Comparison of ENCODE assay signal across 19 cellular contexts in the genomic region with DNA sequence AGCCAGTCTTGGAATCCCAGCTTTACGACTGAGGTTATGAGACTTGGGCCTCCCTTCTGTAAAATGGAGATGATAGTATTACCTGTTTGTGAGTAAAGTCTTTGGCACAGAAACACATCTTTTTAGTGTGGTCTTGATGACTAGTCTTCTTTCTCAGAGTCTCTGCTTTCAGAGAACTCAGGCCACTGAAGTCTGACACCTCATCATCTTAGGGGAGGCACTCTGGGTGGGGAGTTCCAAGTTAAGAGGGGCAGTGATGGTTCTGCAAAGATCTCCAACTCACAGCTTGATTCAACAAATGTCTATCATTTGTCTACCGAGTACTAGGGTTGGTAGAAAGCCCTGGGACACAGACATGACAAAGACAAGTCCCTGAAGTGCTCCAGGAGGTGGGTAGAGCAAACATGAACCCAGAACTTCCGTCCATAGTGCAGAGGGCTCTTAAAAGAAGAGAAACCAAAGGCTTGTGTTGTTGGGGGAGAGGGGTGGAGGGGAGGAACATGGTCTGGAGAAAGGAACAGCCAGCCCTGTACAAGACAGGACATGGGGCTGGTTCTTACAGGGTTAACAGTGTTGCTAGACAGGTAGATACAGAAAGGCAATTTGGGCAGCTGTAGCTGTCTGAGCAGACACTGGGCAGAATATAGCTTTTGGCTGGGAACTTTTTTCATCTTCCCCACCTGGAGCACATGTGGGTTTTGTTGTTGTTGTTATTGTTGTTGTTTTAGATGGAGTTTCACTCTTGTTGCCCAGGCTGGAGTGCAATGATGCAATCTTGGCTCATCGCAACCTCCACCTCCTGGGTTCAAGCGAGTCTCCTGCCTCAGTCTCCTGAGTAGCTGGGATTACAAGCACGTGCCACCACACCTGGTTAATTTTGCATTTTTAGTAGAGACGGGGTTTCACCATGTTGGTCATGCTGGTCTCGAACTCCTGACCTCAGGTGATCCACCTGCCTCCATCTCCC. TPM values are rescaled to one million over a fixed set of nuclear protein-coding genes. Genes with fewer than 3 reads are reported as not detected.
DNase-seq lines count a peak whose midpoint lies in the region; ATAC-seq and TF ChIP-seq lines count a peak whose summit lies in the region.
"Had no signal": no experiment of that assay in that cellular context is flagged by ENCODE, and none has a peak within 500 bp of the region (broad histone marks: within the 10 kb centered on the region; RNA-seq: fewer than 3 reads in every experiment).

No MANE protein-coding gene starts in this region.

- no peak overlapping the region for H3K9ac ChIP-seq in liver (ENCODE audit: low read depth in 1 of 2, low read length in 2 of 2)
- H3K9ac ChIP-seq: BLaER1 had no signal

- peak; percentile 23 for TF ChIP-seq CTCF in RWPE2 (IDR thresholded peaks at IDR 0.05; ENCODE audit: poor library complexity, severe bottlenecking)
- TF ChIP-seq CTCF in liver (IDR thresholded peaks at IDR 0.05; ENCODE audit: low read depth, low read length, missing input control), result no peak

- peak; percentile 4 for ATAC-seq in GM19468 (IDR thresholded peaks at IDR 0.05; ENCODE audit: extremely low read depth, unreplicated experiment)
- ATAC-seq in RWPE2 (ENCODE audit: low read depth), result no peak
- ATAC-seq in GM18505 (IDR thresholded peaks at IDR 0.05; ENCODE audit: unreplicated experiment), result no peak
- ATAC-seq in natural killer cell treated with Interleukin-12 subunit alpha and Interleukin-12 subunit beta and Interleukin-15 and Interleukin-18, amount 100 ng/mL, for 72 hours, result no peak
- ATAC-seq: left ventricle myocardium superior; naive thymus-derived CD8-positive, alpha-beta T cell had no signal

- H3K4me3 Mint-ChIP-seq in activated T-cell treated with anti-CD3 and anti-CD28 coated beads, Interleukin-2, amount 50 U/mL, for 24 hours, result no peak overlapping the region
- no peak overlapping the region for H3K4me3 Mint-ChIP-seq in natural killer cell treated with Interleukin-12 subunit alpha and Interleukin-12 subunit beta and Interleukin-15 and Interleukin-18, amount 100 ng/mL, for 72 hours
- H3K4me3 Mint-ChIP-seq: mesothelial cell of epicardium, WTC11 had no signal

- peak overlapping the region; percentile 57 for H3K27ac Mint-ChIP-seq in activated T-cell treated with anti-CD3 and anti-CD28 coated beads, Interleukin-2, amount 50 U/mL, for 24 hours
- no peak overlapping the region for H3K27ac Mint-ChIP-seq in natural killer cell treated with Interleukin-12 subunit alpha and Interleukin-12 subunit beta and Interleukin-15 and Interleukin-18, amount 100 ng/mL, for 72 hours
- H3K27ac Mint-ChIP-seq: activated naive CD8-positive, alpha-beta T cell treated with anti-CD3 and anti-CD28 coated beads, Interleukin-2, amount 10 ng/mL, durations not matched to agents 7 days and 5 days; mesothelial cell of epicardium; WTC11 had no signal

- peaks cover 4% of the 10 kb centered on the region for H3K4me1 ChIP-seq in RWPE2 (ENCODE audit: insufficient read depth, poor library complexity, severe bottlenecking)
- H3K4me1 ChIP-seq in liver (ENCODE audit: control insufficient read depth in 4 of 4, insufficient read depth in 4 of 4, low read length in 3 of 4), result peaks cover 0 to 31% (median 18%) of the 10 kb centered on the region in 4 donors
- H3K4me1 ChIP-seq: uterus had no signal

- H3K4me1 Mint-ChIP-seq in activated T-cell treated with anti-CD3 and anti-CD28 coated beads, Interleukin-2, amount 50 U/mL, for 24 hours (ENCODE audit: low read depth), result peaks cover 52% of the 10 kb centered on the region
- peaks cover 34 to 39% of the 10 kb centered on the region in 2 donors for H3K4me1 Mint-ChIP-seq in natural killer cell treated with Interleukin-12 subunit alpha and Interleukin-12 subunit beta and Interleukin-15 and Interleukin-18, amount 100 ng/mL, for 72 hours (ENCODE audit: low read depth in 2 of 2)

- H3K36me3 ChIP-seq in RWPE2 (ENCODE audit: low read depth), result no peaks in the 10 kb centered on the region
- H3K36me3 ChIP-seq in liver (ENCODE audit: control insufficient read depth in 4 of 4, insufficient read depth in 3 of 4, low read depth in 1 of 4, low read length in 3 of 4), result no peaks in the 10 kb centered on the region
- H3K36me3 ChIP-seq: uterus had no signal

- TF ChIP-seq RAD21 in liver (IDR thresholded peaks at IDR 0.05), result no peak

- no peak overlapping the region for H3K27ac ChIP-seq in RWPE2 (ENCODE audit: poor library complexity, severe bottlenecking)
- peak overlapping the region; percentile 3 to 82 for H3K27ac ChIP-seq in liver (ENCODE audit: low read depth in 1 of 2, low read length in 2 of 2)
- H3K27ac ChIP-seq: BLaER1, SK-N-MC, uterus had no signal

- peaks cover 12% of the 10 kb centered on the region for H3K36me3 Mint-ChIP-seq in activated T-cell treated with anti-CD3 and anti-CD28 coated beads, Interleukin-2, amount 50 U/mL, for 24 hours (ENCODE audit: low read depth)
- H3K36me3 Mint-ChIP-seq in natural killer cell treated with Interleukin-12 subunit alpha and Interleukin-12 subunit beta and Interleukin-15 and Interleukin-18, amount 100 ng/mL, for 72 hours, result no peaks in the 10 kb centered on the region
- H3K36me3 Mint-ChIP-seq: activated naive CD8-positive, alpha-beta T cell treated with anti-CD3 and anti-CD28 coated beads, Interleukin-2, amount 10 ng/mL, durations not matched to agents 7 days and 5 days; mesothelial cell of epicardium; naive thymus-derived CD8-positive, alpha-beta T cell had no signal

- no peaks in the 10 kb centered on the region for H3K27me3 ChIP-seq in RWPE2 (ENCODE audit: insufficient read depth, poor library complexity, severe bottlenecking)
- no peaks in the 10 kb centered on the region for H3K27me3 ChIP-seq in liver (ENCODE audit: control insufficient read depth in 4 of 4, insufficient read depth in 4 of 4, low read length in 3 of 4)
- H3K27me3 ChIP-seq: uterus had no signal

- H3K4me3 ChIP-seq in RWPE2 (ENCODE audit: severe bottlenecking) (no peak overlapping the region), liver (ENCODE audit: low read depth in 1 of 3, low read length in 3 of 3) (no peak overlapping the region)
- H3K4me3 ChIP-seq: BLaER1, SK-N-MC, uterus had no signal

- no peak for TF ChIP-seq POLR2A in GM18505 (IDR thresholded peaks at IDR 0.05; ENCODE audit: borderline replicate concordance, extremely low read depth, insufficient read depth, insufficient read length)

- H3K9me3 Mint-ChIP-seq in activated T-cell treated with anti-CD3 and anti-CD28 coated beads, Interleukin-2, amount 50 U/mL, for 24 hours, result no peaks in the 10 kb centered on the region
- H3K9me3 Mint-ChIP-seq in natural killer cell treated with Interleukin-12 subunit alpha and Interleukin-12 subunit beta and Interleukin-15 and Interleukin-18, amount 100 ng/mL, for 72 hours, result peaks cover 3% of the 10 kb centered on the region
- H3K9me3 Mint-ChIP-seq: activated naive CD8-positive, alpha-beta T cell treated with anti-CD3 and anti-CD28 coated beads, Interleukin-2, amount 10 ng/mL, durations not matched to agents 7 days and 5 days; naive thymus-derived CD8-positive, alpha-beta T cell had no signal

- H3K27me3 Mint-ChIP-seq in activated T-cell treated with anti-CD3 and anti-CD28 coated beads, Interleukin-2, amount 50 U/mL, for 24 hours, result peaks cover 28% of the 10 kb centered on the region
- peaks cover 9 to 10% of the 10 kb centered on the region in 2 donors for H3K27me3 Mint-ChIP-seq in natural killer cell treated with Interleukin-12 subunit alpha and Interleukin-12 subunit beta and Interleukin-15 and Interleukin-18, amount 100 ng/mL, for 72 hours

- 82% methylated on average over 8 of the region's 8 CpGs for WGBS in liver

- H3K9me3 ChIP-seq in RWPE2 (ENCODE audit: severe bottlenecking) (no peaks in the 10 kb centered on the region), liver (ENCODE audit: control insufficient read depth in 4 of 4, low read length in 3 of 4) (no peaks in the 10 kb centered on the region)
- H3K9me3 ChIP-seq: uterus had no signal

- no peak for DNase-seq in activated T-cell treated with anti-CD3 and anti-CD28 coated beads, Interleukin-2, amount 50 U/mL, for 24 hours
- no peak for DNase-seq in activated T-cell treated with anti-CD3 and anti-CD28 coated beads, Interleukin-2, amount 50 U/mL, for 1 hour
- DNase-seq in RWPE2 (ENCODE audit: low spot score) (no peak), AG20443 (ENCODE audit: low spot score) (no peak)
- no peak for DNase-seq in natural killer cell treated with Interleukin-12 subunit alpha and Interleukin-12 subunit beta and Interleukin-15 and Interleukin-18, amount 100 ng/mL, for 72 hours (ENCODE audit: low spot score)
- DNase-seq: islet precursor cell, NCI-H1092 treated with DMSO at 0.1 percent for 48 hours, NCI-H187 treated with DMSO at 0.1 percent for 48 hours had no signal

TF ChIP-seq in liver, 16 proteins besides CTCF, POLR2A, EP300 and RAD21 (continues in another document):
- no peak for TF ChIP-seq GABPA (IDR thresholded peaks at IDR 0.05 in 1 of 2, conservative IDR thresholded peaks at IDR 0.05 in 1 of 2)

RNA-seq across cellular contexts. Expression of gene CD14, which starts 2.6 kb away (rescaled TPM):
- total RNA-seq in liver, result 100 to 1,000 TPM in 1 of 2 donors, 10 to 100 TPM in 1; 61.0 to 297 TPM
- 100 to 1,000 TPM; 277 to 343 TPM for polyA plus RNA-seq in liver
- total RNA-seq in natural killer cell treated with Interleukin-12 subunit alpha and Interleukin-12 subunit beta and Interleukin-15 and Interleukin-18, amount 100 ng/mL, for 72 hours, result under 1 TPM; 0.92 to 1.00 TPM

RNA-seq across cellular contexts. Expression of gene TMCO6, which starts 3.7 kb away (rescaled TPM):
- 10 to 100 TPM; 14.1 to 55.9 TPM for total RNA-seq in liver
- 10 to 100 TPM; 12.6 to 23.3 TPM for polyA plus RNA-seq in liver
- total RNA-seq in natural killer cell treated with Interleukin-12 subunit alpha and Interleukin-12 subunit beta and Interleukin-15 and Interleukin-18, amount 100 ng/mL, for 72 hours, result 10 to 100 TPM; 11.6 to 30.3 TPM

RNA-seq across cellular contexts. Expression of gene NDUFA2, which starts 11.9 kb away (rescaled TPM):
- 10 to 100 TPM; 23.3 to 44.3 TPM for total RNA-seq in liver
- 100 to 1,000 TPM in 1 of 2 donors, 10 to 100 TPM in 1; 91.3 to 160 TPM for polyA plus RNA-seq in liver
- 10 to 100 TPM; 56.2 to 56.8 TPM for total RNA-seq in natural killer cell treated with Interleukin-12 subunit alpha and Interleukin-12 subunit beta and Interleukin-15 and Interleukin-18, amount 100 ng/mL, for 72 hours

RNA-seq across cellular contexts. Expression of gene IK, which starts 12.1 kb away (rescaled TPM):
- total RNA-seq in liver, result 10 to 100 TPM; 42.5 to 45.7 TPM
- polyA plus RNA-seq in liver, result 10 to 100 TPM; 30.8 to 41.8 TPM
- total RNA-seq in natural killer cell treated with Interleukin-12 subunit alpha and Interleukin-12 subunit beta and Interleukin-15 and Interleukin-18, amount 100 ng/mL, for 72 hours, result 10 to 100 TPM; 78.9 to 93.2 TPM

RNA-seq across cellular contexts. Expression of gene WDR55, which starts 29.1 kb away (rescaled TPM):
- total RNA-seq in liver, result 10 to 100 TPM; 12.0 to 18.2 TPM
- 10 to 100 TPM in 1 of 2 donors, 1 to 10 TPM in 1; 10.0 to 11.4 TPM for polyA plus RNA-seq in liver
- 10 to 100 TPM; 43.7 to 52.7 TPM for total RNA-seq in natural killer cell treated with Interleukin-12 subunit alpha and Interleukin-12 subunit beta and Interleukin-15 and Interleukin-18, amount 100 ng/mL, for 72 hours

Comparison
In these comparisons a context has a peak if more than half of its experiments do, and no peak if none do; other contexts are left out.
1. RNA of gene CD14, which starts 2.6 kb away (total RNA-seq): 61.0 to 297 TPM in liver; 0.92 to 1.00 TPM in natural killer cell treated with Interleukin-12 subunit alpha and Interleukin-12 subunit beta and Interleukin-15 and Interleukin-18, amount 100 ng/mL, for 72 hours; every median in the first group is over 10 times any median in the second.